ENCODE assay signal across 9 cellular contexts in the genomic region with DNA sequence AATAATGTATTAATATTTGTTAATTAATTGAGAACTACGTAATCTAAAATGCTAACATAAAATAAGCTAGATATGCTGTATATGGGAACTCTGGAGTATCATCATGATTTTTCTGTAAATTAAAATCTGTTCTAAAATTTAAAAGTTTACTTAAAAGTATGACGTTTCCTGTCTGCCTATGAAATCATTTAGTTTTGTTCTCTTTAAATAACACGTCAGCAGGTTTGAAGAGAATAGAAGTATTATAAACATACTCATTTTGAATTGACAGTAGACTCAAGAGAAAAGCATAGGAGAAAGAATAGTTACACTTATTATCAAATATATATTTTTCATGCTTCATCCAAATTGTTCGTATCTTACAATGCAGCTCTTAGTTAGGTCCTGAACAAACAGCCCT. TPM values are rescaled to one million over a fixed set of nuclear protein-coding genes. Genes with fewer than 3 reads are reported as not detected.
"Had no signal": no experiment of that assay in that cellular context is flagged by ENCODE, and none has a peak within 500 bp of the region (broad histone marks: within the 10 kb centered on the region; RNA-seq: fewer than 3 reads in every experiment).

No MANE protein-coding gene starts in this region.

- DNase-seq: GM23248, GOT3, H7, HFFc6, KG1 had no signal

- H2AFZ ChIP-seq: GM23248 had no signal

- ATAC-seq: HCT116 had no signal

- H3K4me3 ChIP-seq: GM23248, HAP-1 had no signal

- H3K36me3 ChIP-seq: HAP-1 had no signal

- H3K27ac ChIP-seq: GM23248 had no signal

- H3K9me3 ChIP-seq: HAP-1 had no signal

- H3K4me1 ChIP-seq: HAP-1 had no signal

- H3K9ac ChIP-seq: GM23248 had no signal

- FAIRE-seq: HTR-8/SVneo had no signal

RNA-seq across cellular contexts. Expression of a gene that starts 19.1 kb away (rescaled TPM):
- total RNA-seq: HT-29 had no signal
